In genomic region chr12:1857086-1857485, GRCh38 we compare ENCODE assay signal across 29 cellular contexts. TPM values are rescaled to one million over a fixed set of nuclear protein-coding genes. Genes with fewer than 3 reads are reported as not detected.
A peak's percentile ranks its signal among the peaks of the same experiment; 100 is the strongest.
DNase-seq lines count a peak whose midpoint lies in the region; ATAC-seq, FAIRE-seq and TF ChIP-seq lines count a peak whose summit lies in the region.
"Had no signal": no experiment of that assay in that cellular context is flagged by ENCODE, and none has a peak within 500 bp of the region (broad histone marks: within the 10 kb centered on the region; RNA-seq: fewer than 3 reads in every experiment).

No MANE protein-coding gene starts in this region.

- H3K4me1 Mint-ChIP-seq in activated T-cell treated with anti-CD3 and anti-CD28 coated beads, Interleukin-2, amount 50 U/mL, for 24 hours (ENCODE audit: low read depth), result no peaks in the 10 kb centered on the region

- H3K27me3 ChIP-seq in RWPE2 (ENCODE audit: insufficient read depth, poor library complexity, severe bottlenecking), result peaks cover 17% of the 10 kb centered on the region
- H3K27me3 ChIP-seq: BE2C; BLaER1 treated with 17β-estradiol and CSF1 and Interleukin-3, amounts not matched to agents 10 nM and 100 nM had no signal

- H3K4me3 Mint-ChIP-seq in activated T-cell treated with anti-CD3 and anti-CD28 coated beads, Interleukin-2, amount 50 U/mL, for 24 hours, result no peak overlapping the region
- H3K4me3 Mint-ChIP-seq: CD14-positive monocyte; CD4-positive, alpha-beta T cell; CD8-positive, alpha-beta memory T cell; HFFc6 had no signal

- H3K9me3 ChIP-seq in RWPE2 (ENCODE audit: severe bottlenecking), result no peaks in the 10 kb centered on the region
- H3K9me3 ChIP-seq: A549, HAP-1 had no signal

- no peak for ATAC-seq in RWPE2 (ENCODE audit: low read depth)
- no peak for ATAC-seq in left lobe of liver
- ATAC-seq in GM18870 (IDR thresholded peaks at IDR 0.05; ENCODE audit: unreplicated experiment), result no peak
- ATAC-seq: A549 had no signal

- no peaks in the 10 kb centered on the region for H3K36me3 ChIP-seq in RWPE2 (ENCODE audit: low read depth)
- H3K36me3 ChIP-seq: BE2C, HAP-1 had no signal

- H3K27ac ChIP-seq in RWPE2 (ENCODE audit: poor library complexity, severe bottlenecking), result no peak overlapping the region
- H3K27ac ChIP-seq: A549; BLaER1 treated with 17β-estradiol and CSF1 and Interleukin-3, amounts not matched to agents 10 nM and 100 nM had no signal

- no peaks in the 10 kb centered on the region for H3K4me1 ChIP-seq in RWPE2 (ENCODE audit: insufficient read depth, poor library complexity, severe bottlenecking)
- H3K4me1 ChIP-seq: A549, BE2C, HAP-1 had no signal

- no peaks in the 10 kb centered on the region for H3K27me3 Mint-ChIP-seq in activated T-cell treated with anti-CD3 and anti-CD28 coated beads, Interleukin-2, amount 50 U/mL, for 24 hours

- H3K36me3 Mint-ChIP-seq in activated T-cell treated with anti-CD3 and anti-CD28 coated beads, Interleukin-2, amount 50 U/mL, for 24 hours (ENCODE audit: low read depth), result no peaks in the 10 kb centered on the region
- H3K36me3 Mint-ChIP-seq: CD14-positive monocyte; CD8-positive, alpha-beta memory T cell had no signal

- FAIRE-seq in HTR-8/SVneo (lab: Jason Lieb, UNC), result peak; percentile 51
- FAIRE-seq: A549, D721Med, GM12891, GM18507, H54 had no signal

- H3K27ac Mint-ChIP-seq in activated T-cell treated with anti-CD3 and anti-CD28 coated beads, Interleukin-2, amount 50 U/mL, for 24 hours, result no peak overlapping the region
- H3K27ac Mint-ChIP-seq: CD14-positive monocyte; CD4-positive, alpha-beta T cell; HFFc6 had no signal

- DNase-seq in activated T-cell treated with anti-CD3 and anti-CD28 coated beads, Interleukin-2, amount 50 U/mL, for 24 hours, result peak; percentile 14
- no peak for DNase-seq in activated T-cell treated with anti-CD3 and anti-CD28 coated beads for 4 hours
- no peak for DNase-seq in HTR-8/SVneo (ENCODE audit: insufficient read length, low spot score)
- peak; percentile 54 for DNase-seq in RWPE2 (ENCODE audit: low spot score)
- DNase-seq in left lobe of liver (ENCODE audit: low spot score), result peak; percentile 22
- DNase-seq in DMS153 treated with DMSO at 0.1 percent for 48 hours (lab: John Stamatoyannopoulos, UW; ENCODE audit: unreplicated experiment), result no peak
- DNase-seq: 8988T; ACHN; AML-193; BE2C; CD4-positive, alpha-beta T cell; CD8-positive, alpha-beta memory T cell; DMS 273 treated with DMSO at 0.1 percent for 48 hours; DMS53; DMS79 treated with DMSO at 0.1 percent for 48 hours; GF-D8; GOT3; HFFc6 had no signal

- TF ChIP-seq CTCF in RWPE2 (IDR thresholded peaks at IDR 0.05; ENCODE audit: poor library complexity, severe bottlenecking), result no peak

- H3K9me3 Mint-ChIP-seq in activated T-cell treated with anti-CD3 and anti-CD28 coated beads, Interleukin-2, amount 50 U/mL, for 24 hours, result no peaks in the 10 kb centered on the region
- H3K9me3 Mint-ChIP-seq: CD4-positive, alpha-beta T cell; CD8-positive, alpha-beta memory T cell had no signal

- no peak overlapping the region for H3K4me3 ChIP-seq in RWPE2 (ENCODE audit: severe bottlenecking)
- H3K4me3 ChIP-seq: A549; BLaER1 treated with 17β-estradiol and CSF1 and Interleukin-3, amounts not matched to agents 10 nM and 100 nM; HAP-1 had no signal

RNA-seq across cellular contexts. Expression of gene LRTM2, which starts 36.7 kb away (rescaled TPM):
- total RNA-seq in left lobe of liver, result not detected
- total RNA-seq: Daoy, G401, HFFc6 had no signal

Comparison
In these comparisons a context has a peak if more than half of its experiments do, and no peak if none do; other contexts are left out.
1. DNase-seq: peak in activated T-cell treated with anti-CD3 and anti-CD28 coated beads, Interleukin-2, amount 50 U/mL, for 24 hours (single experiment), RWPE2 (single experiment) and left lobe of liver (single experiment); none in activated T-cell treated with anti-CD3 and anti-CD28 coated beads for 4 hours (single experiment), HTR-8/SVneo (single experiment) and DMS153 treated with DMSO at 0.1 percent for 48 hours (single experiment).